ENCODE assay signal across 19 cellular contexts in the genomic region with DNA sequence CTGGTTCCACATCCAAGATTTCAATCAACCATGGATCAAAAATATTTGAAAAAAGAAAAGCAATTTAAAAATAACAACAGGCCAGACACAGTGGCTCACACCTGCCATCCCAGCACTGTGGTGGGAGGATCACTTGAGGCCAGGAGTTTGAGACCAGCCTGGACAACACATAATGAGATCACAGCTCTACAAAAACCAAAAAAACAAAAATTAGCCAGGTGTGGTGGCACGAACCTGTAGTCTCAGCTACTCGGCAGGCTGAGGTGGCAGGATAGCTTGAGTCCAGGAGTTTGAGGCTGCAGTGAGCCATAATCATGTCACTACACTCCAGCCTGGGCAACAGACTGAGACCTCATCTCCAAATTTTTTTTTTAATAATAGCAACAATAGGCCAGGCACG.
A peak's percentile ranks its signal among the peaks of the same experiment; 100 is the strongest.
DNase-seq lines count a peak whose midpoint lies in the region; ATAC-seq, FAIRE-seq and TF ChIP-seq lines count a peak whose summit lies in the region.
"Had no signal": no experiment of that assay in that cellular context is flagged by ENCODE, and none has a peak within 500 bp of the region (broad histone marks: within the 10 kb centered on the region; RNA-seq: fewer than 3 reads in every experiment).

No MANE protein-coding gene starts in this region.

- DNase-seq in activated effector memory CD4-positive, alpha-beta T cell treated with anti-CD3 and anti-CD28 coated beads, Interleukin-2, amount 50 U/mL, for 16 hours: peak; percentile 37
- DNase-seq in activated effector memory CD4-positive, alpha-beta T cell treated with Interleukin-2 at 50 U/mL for 16 hours: no peak
- DNase-seq in activated naive CD8-positive, alpha-beta T cell treated with anti-CD3 and anti-CD28 coated beads, Interleukin-2, amount 50 U/mL, for 24 hours: no peak
- DNase-seq in stimulated activated naive CD8-positive, alpha-beta T cell treated with anti-CD3 and anti-CD28 coated beads, Interleukin-15, amount 100 ng/mL, for 72 hours: no peak
- no peak for DNase-seq in GM13976 (ENCODE audit: low spot score)
- DNase-seq in D721Med (ENCODE audit: insufficient read length, low spot score): no peak
- DNase-seq: C1 segment of cervical spinal cord, DMS 273 treated with DMSO at 0.1 percent for 48 hours, GF-D8, H9, IMR-90, Kasumi-1, MM.1S, NCI-H1092 treated with DMSO at 0.1 percent for 48 hours, NCI-H2107, NCI-H2227 treated with DMSO at 0.1 percent for 48 hours, NCI-H524, PC-9 had no signal

- no peak overlapping the region for H3K4me3 ChIP-seq in KMS-11 (IDR thresholded peaks at IDR 0.05; ENCODE audit: insufficient read depth, low read depth, low read length)
- H3K4me3 ChIP-seq: PC-9 had no signal

- H3K4me1 ChIP-seq in KMS-11 (ENCODE audit: low read depth, poor library complexity, severe bottlenecking): peaks cover 97% of the 10 kb centered on the region

- H3K4me3 Mint-ChIP-seq in activated naive CD8-positive, alpha-beta T cell treated with anti-CD3 and anti-CD28 coated beads, Interleukin-2, amount 50 U/mL, for 24 hours: peak overlapping the region; percentile 65
- H3K4me3 Mint-ChIP-seq in stimulated activated naive CD8-positive, alpha-beta T cell treated with anti-CD3 and anti-CD28 coated beads, Interleukin-15, amount 100 ng/mL, for 72 hours: peak overlapping the region; percentile 85 to 97
- H3K4me3 Mint-ChIP-seq: H9 had no signal

- TF ChIP-seq CTCF in KMS-11 (conservative IDR thresholded peaks at IDR 0.05; ENCODE audit: low read depth, low read length): no peak
- no peak for TF ChIP-seq CTCF in GM13976 (IDR thresholded peaks at IDR 0.05; ENCODE audit: borderline replicate concordance, control extremely low read depth, extremely low read depth, insufficient read depth, missing control alignments)
- no peak for TF ChIP-seq CTCF in D721Med (IDR thresholded peaks at IDR 0.05; ENCODE audit: insufficient read depth, missing control alignments)

- peaks cover 4% of the 10 kb centered on the region for H3K27me3 Mint-ChIP-seq in activated naive CD8-positive, alpha-beta T cell treated with anti-CD3 and anti-CD28 coated beads, Interleukin-2, amount 50 U/mL, for 24 hours
- no peaks in the 10 kb centered on the region for H3K27me3 Mint-ChIP-seq in stimulated activated naive CD8-positive, alpha-beta T cell treated with anti-CD3 and anti-CD28 coated beads, Interleukin-15, amount 100 ng/mL, for 72 hours

- no peak for FAIRE-seq in D721Med (lab: Jason Lieb, UNC)

- H3K9me3 Mint-ChIP-seq in activated naive CD8-positive, alpha-beta T cell treated with anti-CD3 and anti-CD28 coated beads, Interleukin-2, amount 50 U/mL, for 24 hours: no peaks in the 10 kb centered on the region
- H3K9me3 Mint-ChIP-seq in stimulated activated naive CD8-positive, alpha-beta T cell treated with anti-CD3 and anti-CD28 coated beads, Interleukin-15, amount 100 ng/mL, for 72 hours: no peaks in the 10 kb centered on the region
- H3K9me3 Mint-ChIP-seq: H9 had no signal

- no peaks in the 10 kb centered on the region for H3K27me3 ChIP-seq in KMS-11 (ENCODE audit: insufficient read depth, low read depth)

- peak overlapping the region; percentile 60 for H3K27ac Mint-ChIP-seq in activated naive CD8-positive, alpha-beta T cell treated with anti-CD3 and anti-CD28 coated beads, Interleukin-2, amount 50 U/mL, for 24 hours
- H3K27ac Mint-ChIP-seq in stimulated activated naive CD8-positive, alpha-beta T cell treated with anti-CD3 and anti-CD28 coated beads, Interleukin-15, amount 100 ng/mL, for 72 hours: peak overlapping the region in 1 of 2 donors; percentile 13

- no peaks in the 10 kb centered on the region for H3K79me2 ChIP-seq in KMS-11 (ENCODE audit: insufficient read depth, low read depth)

- in situ Hi-C loops in GM13976 (cut with MboI; ENCODE audit: low sequenced_read_pairs, unreplicated experiment): no loop called here

- H3K36me3 Mint-ChIP-seq in activated naive CD8-positive, alpha-beta T cell treated with anti-CD3 and anti-CD28 coated beads, Interleukin-2, amount 50 U/mL, for 24 hours (ENCODE audit: low read depth): peaks cover 2% of the 10 kb centered on the region

- H3K27ac ChIP-seq in KMS-11: peak overlapping the region; percentile 64; the same call in 1 of the 2 replicates
- H3K27ac ChIP-seq: PC-9 had no signal

- no peaks in the 10 kb centered on the region for H4K20me1 ChIP-seq in KMS-11 (ENCODE audit: insufficient read depth)

- no peak overlapping the region for H2AFZ ChIP-seq in KMS-11 (ENCODE audit: low read depth)
- H2AFZ ChIP-seq: PC-9 had no signal

- peaks cover 85% of the 10 kb centered on the region for H3K4me1 Mint-ChIP-seq in activated naive CD8-positive, alpha-beta T cell treated with anti-CD3 and anti-CD28 coated beads, Interleukin-2, amount 50 U/mL, for 24 hours
- H3K4me1 Mint-ChIP-seq in stimulated activated naive CD8-positive, alpha-beta T cell treated with anti-CD3 and anti-CD28 coated beads, Interleukin-15, amount 100 ng/mL, for 72 hours: peaks cover 91% of the 10 kb centered on the region

- H3K4me2 ChIP-seq in KMS-11: peak overlapping the region; percentile 33; the same call in 1 of the 2 replicates
- H3K4me2 ChIP-seq: PC-9 had no signal

- no peak for ATAC-seq in activated naive CD8-positive, alpha-beta T cell treated with anti-CD3 and anti-CD28 coated beads, Interleukin-2, amount 50 U/mL, for 24 hours
- no peak for ATAC-seq in stimulated activated naive CD8-positive, alpha-beta T cell treated with anti-CD3 and anti-CD28 coated beads, Interleukin-15, amount 100 ng/mL, for 72 hours

- no peaks in the 10 kb centered on the region for H3K36me3 ChIP-seq in KMS-11 (ENCODE audit: insufficient read depth)

- H3K9ac ChIP-seq in KMS-11: no peak overlapping the region
